Comparison of ENCODE assay signal across 1 cellular context in the genomic region with DNA sequence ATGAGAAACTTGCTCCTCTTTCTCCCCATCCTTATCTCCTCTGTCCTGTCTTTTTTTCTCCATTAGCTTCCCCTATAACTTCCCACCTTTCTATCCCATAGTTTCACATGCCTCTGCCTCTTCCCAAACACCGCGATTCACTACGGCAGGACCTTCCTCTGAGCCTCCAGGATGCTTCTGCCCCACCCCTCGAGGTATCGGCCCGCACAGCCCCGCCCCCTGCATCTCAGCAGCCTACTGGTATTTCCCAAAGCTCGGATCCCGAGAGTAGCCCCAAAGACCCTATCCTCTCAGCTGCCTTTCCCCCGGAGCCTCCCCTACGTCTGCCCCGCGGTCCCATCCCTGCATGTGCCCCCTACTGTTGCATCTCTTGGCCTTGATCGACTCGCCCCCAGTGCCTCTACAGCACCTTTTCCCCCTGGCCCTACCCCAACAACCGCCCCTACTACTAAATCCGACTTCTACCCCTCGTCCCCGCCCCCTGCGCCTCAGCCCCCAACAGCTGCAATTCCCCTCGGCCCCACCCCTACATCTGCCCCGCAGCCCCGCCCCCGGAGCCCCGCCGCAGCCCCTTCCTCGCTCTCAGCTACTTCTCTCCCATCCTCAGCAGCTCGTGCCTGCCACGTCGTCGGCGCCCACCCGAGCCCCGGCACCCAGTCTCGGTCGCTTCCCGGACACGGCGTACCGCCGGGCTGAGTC.
TF ChIP-seq lines count a peak whose summit lies in the region.

No MANE protein-coding gene starts in this region.

TF ChIP-seq in K562, 482 proteins besides CTCF, POLR2A, EP300 and RAD21 (continues in another document):
- TF ChIP-seq SAP30 (IDR thresholded peaks at IDR 0.05; ENCODE audit: borderline replicate concordance, insufficient read depth, low read depth, low read length, poor library complexity, severe bottlenecking): peak; percentile 28
- no peak for TF ChIP-seq SMAD1 (IDR thresholded peaks at IDR 0.05; ENCODE audit: low read depth, low read length, partially characterized antibody)
- TF ChIP-seq, protein P1, sequence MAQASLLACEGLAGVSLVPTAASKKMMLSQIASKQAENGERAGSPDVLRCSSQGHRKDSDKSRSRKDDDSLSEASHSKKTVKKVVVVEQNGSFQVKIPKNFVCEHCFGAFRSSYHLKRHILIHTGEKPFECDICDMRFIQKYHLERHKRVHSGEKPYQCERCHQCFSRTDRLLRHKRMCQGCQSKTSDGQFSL (CRISPR knock-in tag; IDR thresholded peaks at IDR 0.05): peak; percentile 75; the same call in 1 of the 2 replicates
- TF ChIP-seq, protein P1 (tag; IDR thresholded peaks at IDR 0.05): peak in 1 of 2 experiments; percentile 43; a peak in 1 of 4 replicates
- TF ChIP-seq GABPB1 (CRISPR knock-in tag; IDR thresholded peaks at IDR 0.05): peak; percentile 67
- TF ChIP-seq ZNF408 (CRISPR knock-in tag; IDR thresholded peaks at IDR 0.05; ENCODE audit: low read depth): no peak
- peak; percentile 38; the same call in 1 of the 2 replicates for TF ChIP-seq KAT7 (CRISPR knock-in tag; IDR thresholded peaks at IDR 0.05; ENCODE audit: borderline replicate concordance)
- no peak for TF ChIP-seq ZNF263 (CRISPR knock-in tag; IDR thresholded peaks at IDR 0.05; ENCODE audit: borderline replicate concordance)
- TF ChIP-seq, protein P2, sequence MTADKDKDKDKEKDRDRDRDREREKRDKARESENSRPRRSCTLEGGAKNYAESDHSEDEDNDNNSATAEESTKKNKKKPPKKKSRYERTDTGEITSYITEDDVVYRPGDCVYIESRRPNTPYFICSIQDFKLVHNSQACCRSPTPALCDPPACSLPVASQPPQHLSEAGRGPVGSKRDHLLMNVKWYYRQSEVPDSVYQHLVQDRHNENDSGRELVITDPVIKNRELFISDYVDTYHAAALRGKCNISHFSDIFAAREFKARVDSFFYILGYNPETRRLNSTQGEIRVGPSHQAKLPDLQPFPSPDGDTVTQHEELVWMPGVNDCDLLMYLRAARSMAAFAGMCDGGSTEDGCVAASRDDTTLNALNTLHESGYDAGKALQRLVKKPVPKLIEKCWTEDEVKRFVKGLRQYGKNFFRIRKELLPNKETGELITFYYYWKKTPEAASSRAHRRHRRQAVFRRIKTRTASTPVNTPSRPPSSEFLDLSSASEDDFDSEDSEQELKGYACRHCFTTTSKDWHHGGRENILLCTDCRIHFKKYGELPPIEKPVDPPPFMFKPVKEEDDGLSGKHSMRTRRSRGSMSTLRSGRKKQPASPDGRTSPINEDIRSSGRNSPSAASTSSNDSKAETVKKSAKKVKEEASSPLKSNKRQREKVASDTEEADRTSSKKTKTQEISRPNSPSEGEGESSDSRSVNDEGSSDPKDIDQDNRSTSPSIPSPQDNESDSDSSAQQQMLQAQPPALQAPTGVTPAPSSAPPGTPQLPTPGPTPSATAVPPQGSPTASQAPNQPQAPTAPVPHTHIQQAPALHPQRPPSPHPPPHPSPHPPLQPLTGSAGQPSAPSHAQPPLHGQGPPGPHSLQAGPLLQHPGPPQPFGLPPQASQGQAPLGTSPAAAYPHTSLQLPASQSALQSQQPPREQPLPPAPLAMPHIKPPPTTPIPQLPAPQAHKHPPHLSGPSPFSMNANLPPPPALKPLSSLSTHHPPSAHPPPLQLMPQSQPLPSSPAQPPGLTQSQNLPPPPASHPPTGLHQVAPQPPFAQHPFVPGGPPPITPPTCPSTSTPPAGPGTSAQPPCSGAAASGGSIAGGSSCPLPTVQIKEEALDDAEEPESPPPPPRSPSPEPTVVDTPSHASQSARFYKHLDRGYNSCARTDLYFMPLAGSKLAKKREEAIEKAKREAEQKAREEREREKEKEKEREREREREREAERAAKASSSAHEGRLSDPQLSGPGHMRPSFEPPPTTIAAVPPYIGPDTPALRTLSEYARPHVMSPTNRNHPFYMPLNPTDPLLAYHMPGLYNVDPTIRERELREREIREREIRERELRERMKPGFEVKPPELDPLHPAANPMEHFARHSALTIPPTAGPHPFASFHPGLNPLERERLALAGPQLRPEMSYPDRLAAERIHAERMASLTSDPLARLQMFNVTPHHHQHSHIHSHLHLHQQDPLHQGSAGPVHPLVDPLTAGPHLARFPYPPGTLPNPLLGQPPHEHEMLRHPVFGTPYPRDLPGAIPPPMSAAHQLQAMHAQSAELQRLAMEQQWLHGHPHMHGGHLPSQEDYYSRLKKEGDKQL (CRISPR knock-in tag; IDR thresholded peaks at IDR 0.05; ENCODE audit: borderline replicate concordance): 0 out of 2 replicates have a peak, but pooled peaks have one; percentile 62
- TF ChIP-seq FOXM1 (IDR thresholded peaks at IDR 0.05; ENCODE audit: low read depth): no peak
- peak; percentile 16; the same call in 1 of the 2 replicates for TF ChIP-seq FOXM1 (CRISPR knock-in tag; IDR thresholded peaks at IDR 0.05; ENCODE audit: low read depth)
- TF ChIP-seq RBBP5 (IDR thresholded peaks at IDR 0.05; ENCODE audit: borderline replicate concordance, insufficient read depth, low read length, poor library complexity, severe bottlenecking): peak; percentile 77
- TF ChIP-seq CBX5 (IDR thresholded peaks at IDR 0.05; ENCODE audit: borderline replicate concordance, low read depth): peak; percentile 59; the same call in 1 of the 2 replicates
- TF ChIP-seq, protein P3, sequence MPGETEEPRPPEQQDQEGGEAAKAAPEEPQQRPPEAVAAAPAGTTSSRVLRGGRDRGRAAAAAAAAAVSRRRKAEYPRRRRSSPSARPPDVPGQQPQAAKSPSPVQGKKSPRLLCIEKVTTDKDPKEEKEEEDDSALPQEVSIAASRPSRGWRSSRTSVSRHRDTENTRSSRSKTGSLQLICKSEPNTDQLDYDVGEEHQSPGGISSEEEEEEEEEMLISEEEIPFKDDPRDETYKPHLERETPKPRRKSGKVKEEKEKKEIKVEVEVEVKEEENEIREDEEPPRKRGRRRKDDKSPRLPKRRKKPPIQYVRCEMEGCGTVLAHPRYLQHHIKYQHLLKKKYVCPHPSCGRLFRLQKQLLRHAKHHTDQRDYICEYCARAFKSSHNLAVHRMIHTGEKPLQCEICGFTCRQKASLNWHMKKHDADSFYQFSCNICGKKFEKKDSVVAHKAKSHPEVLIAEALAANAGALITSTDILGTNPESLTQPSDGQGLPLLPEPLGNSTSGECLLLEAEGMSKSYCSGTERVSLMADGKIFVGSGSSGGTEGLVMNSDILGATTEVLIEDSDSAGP (CRISPR knock-in tag; IDR thresholded peaks at IDR 0.05): peak; percentile 95
- TF ChIP-seq TRIM28 (IDR thresholded peaks at IDR 0.05): peak; percentile 78
- TF ChIP-seq TAF7 (tag; IDR thresholded peaks at IDR 0.05): peak; percentile 18; the same call in 1 of the 2 replicates
- TF ChIP-seq, protein P4, sequence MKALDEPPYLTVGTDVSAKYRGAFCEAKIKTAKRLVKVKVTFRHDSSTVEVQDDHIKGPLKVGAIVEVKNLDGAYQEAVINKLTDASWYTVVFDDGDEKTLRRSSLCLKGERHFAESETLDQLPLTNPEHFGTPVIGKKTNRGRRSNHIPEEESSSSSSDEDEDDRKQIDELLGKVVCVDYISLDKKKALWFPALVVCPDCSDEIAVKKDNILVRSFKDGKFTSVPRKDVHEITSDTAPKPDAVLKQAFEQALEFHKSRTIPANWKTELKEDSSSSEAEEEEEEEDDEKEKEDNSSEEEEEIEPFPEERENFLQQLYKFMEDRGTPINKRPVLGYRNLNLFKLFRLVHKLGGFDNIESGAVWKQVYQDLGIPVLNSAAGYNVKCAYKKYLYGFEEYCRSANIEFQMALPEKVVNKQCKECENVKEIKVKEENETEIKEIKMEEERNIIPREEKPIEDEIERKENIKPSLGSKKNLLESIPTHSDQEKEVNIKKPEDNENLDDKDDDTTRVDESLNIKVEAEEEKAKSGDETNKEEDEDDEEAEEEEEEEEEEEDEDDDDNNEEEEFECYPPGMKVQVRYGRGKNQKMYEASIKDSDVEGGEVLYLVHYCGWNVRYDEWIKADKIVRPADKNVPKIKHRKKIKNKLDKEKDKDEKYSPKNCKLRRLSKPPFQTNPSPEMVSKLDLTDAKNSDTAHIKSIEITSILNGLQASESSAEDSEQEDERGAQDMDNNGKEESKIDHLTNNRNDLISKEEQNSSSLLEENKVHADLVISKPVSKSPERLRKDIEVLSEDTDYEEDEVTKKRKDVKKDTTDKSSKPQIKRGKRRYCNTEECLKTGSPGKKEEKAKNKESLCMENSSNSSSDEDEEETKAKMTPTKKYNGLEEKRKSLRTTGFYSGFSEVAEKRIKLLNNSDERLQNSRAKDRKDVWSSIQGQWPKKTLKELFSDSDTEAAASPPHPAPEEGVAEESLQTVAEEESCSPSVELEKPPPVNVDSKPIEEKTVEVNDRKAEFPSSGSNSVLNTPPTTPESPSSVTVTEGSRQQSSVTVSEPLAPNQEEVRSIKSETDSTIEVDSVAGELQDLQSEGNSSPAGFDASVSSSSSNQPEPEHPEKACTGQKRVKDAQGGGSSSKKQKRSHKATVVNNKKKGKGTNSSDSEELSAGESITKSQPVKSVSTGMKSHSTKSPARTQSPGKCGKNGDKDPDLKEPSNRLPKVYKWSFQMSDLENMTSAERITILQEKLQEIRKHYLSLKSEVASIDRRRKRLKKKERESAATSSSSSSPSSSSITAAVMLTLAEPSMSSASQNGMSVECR (CRISPR knock-in tag; IDR thresholded peaks at IDR 0.05): peak; percentile 32; the same call in 1 of the 2 replicates
- TF ChIP-seq, protein P5, sequence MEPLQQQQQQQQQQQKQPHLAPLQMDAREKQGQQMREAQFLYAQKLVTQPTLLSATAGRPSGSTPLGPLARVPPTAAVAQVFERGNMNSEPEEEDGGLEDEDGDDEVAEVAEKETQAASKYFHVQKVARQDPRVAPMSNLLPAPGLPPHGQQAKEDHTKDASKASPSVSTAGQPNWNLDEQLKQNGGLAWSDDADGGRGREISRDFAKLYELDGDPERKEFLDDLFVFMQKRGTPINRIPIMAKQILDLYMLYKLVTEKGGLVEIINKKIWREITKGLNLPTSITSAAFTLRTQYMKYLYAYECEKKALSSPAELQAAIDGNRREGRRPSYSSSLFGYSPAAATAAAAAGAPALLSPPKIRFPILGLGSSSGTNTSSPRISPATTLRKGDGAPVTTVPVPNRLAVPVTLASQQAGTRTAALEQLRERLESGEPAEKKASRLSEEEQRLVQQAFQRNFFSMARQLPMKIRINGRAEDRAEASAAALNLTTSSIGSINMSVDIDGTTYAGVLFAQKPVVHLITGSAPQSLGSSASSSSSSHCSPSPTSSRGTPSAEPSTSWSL (CRISPR knock-in tag; IDR thresholded peaks at IDR 0.05; ENCODE audit: borderline replicate concordance): no peak
- 0 out of 4 replicates have a peak, but pooled peaks have one; percentile 12 to 21 for TF ChIP-seq TRIM24 (IDR thresholded peaks at IDR 0.05)
- TF ChIP-seq, protein P6, sequence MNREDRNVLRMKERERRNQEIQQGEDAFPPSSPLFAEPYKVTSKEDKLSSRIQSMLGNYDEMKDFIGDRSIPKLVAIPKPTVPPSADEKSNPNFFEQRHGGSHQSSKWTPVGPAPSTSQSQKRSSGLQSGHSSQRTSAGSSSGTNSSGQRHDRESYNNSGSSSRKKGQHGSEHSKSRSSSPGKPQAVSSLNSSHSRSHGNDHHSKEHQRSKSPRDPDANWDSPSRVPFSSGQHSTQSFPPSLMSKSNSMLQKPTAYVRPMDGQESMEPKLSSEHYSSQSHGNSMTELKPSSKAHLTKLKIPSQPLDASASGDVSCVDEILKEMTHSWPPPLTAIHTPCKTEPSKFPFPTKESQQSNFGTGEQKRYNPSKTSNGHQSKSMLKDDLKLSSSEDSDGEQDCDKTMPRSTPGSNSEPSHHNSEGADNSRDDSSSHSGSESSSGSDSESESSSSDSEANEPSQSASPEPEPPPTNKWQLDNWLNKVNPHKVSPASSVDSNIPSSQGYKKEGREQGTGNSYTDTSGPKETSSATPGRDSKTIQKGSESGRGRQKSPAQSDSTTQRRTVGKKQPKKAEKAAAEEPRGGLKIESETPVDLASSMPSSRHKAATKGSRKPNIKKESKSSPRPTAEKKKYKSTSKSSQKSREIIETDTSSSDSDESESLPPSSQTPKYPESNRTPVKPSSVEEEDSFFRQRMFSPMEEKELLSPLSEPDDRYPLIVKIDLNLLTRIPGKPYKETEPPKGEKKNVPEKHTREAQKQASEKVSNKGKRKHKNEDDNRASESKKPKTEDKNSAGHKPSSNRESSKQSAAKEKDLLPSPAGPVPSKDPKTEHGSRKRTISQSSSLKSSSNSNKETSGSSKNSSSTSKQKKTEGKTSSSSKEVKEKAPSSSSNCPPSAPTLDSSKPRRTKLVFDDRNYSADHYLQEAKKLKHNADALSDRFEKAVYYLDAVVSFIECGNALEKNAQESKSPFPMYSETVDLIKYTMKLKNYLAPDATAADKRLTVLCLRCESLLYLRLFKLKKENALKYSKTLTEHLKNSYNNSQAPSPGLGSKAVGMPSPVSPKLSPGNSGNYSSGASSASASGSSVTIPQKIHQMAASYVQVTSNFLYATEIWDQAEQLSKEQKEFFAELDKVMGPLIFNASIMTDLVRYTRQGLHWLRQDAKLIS (CRISPR knock-in tag; IDR thresholded peaks at IDR 0.05): 0 out of 2 replicates have a peak, but pooled peaks have one; percentile 75
- TF ChIP-seq CBX3 (IDR thresholded peaks at IDR 0.05; ENCODE audit: borderline replicate concordance in 1 of 2, low read length in 2 of 2): peak in 1 of 2 experiments; percentile 92; a peak in 2 of 3 replicates
- TF ChIP-seq, protein P7, sequence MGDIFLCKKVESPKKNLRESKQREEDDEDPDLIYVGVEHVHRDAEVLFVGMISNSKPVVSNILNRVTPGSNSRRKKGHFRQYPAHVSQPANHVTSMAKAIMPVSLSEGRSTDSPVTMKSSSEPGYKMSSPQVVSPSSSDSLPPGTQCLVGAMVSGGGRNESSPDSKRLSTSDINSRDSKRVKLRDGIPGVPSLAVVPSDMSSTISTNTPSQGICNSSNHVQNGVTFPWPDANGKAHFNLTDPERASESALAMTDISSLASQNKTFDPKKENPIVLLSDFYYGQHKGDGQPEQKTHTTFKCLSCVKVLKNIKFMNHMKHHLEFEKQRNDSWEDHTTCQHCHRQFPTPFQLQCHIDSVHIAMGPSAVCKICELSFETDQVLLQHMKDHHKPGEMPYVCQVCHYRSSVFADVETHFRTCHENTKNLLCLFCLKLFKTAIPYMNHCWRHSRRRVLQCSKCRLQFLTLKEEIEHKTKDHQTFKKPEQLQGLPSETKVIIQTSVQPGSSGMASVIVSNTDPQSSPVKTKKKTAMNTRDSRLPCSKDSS (IDR thresholded peaks at IDR 0.05; ENCODE audit: low read depth, partially characterized antibody): peak; percentile 14
- TF ChIP-seq, protein P8, sequence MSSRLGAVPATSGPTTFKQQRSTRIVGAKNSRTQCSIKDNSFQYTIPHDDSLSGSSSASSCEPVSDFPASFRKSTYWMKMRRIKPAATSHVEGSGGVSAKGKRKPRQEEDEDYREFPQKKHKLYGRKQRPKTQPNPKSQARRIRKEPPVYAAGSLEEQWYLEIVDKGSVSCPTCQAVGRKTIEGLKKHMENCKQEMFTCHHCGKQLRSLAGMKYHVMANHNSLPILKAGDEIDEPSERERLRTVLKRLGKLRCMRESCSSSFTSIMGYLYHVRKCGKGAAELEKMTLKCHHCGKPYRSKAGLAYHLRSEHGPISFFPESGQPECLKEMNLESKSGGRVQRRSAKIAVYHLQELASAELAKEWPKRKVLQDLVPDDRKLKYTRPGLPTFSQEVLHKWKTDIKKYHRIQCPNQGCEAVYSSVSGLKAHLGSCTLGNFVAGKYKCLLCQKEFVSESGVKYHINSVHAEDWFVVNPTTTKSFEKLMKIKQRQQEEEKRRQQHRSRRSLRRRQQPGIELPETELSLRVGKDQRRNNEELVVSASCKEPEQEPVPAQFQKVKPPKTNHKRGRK (tag; IDR thresholded peaks at IDR 0.05): peak; percentile 51; the same call in 1 of the 2 replicates
- 0 out of 2 replicates have a peak, but pooled peaks have one; percentile 14 for TF ChIP-seq CBX1 (IDR thresholded peaks at IDR 0.05; ENCODE audit: low read depth)
